ENCODE assay signal across 1 cellular context in the genomic region with DNA sequence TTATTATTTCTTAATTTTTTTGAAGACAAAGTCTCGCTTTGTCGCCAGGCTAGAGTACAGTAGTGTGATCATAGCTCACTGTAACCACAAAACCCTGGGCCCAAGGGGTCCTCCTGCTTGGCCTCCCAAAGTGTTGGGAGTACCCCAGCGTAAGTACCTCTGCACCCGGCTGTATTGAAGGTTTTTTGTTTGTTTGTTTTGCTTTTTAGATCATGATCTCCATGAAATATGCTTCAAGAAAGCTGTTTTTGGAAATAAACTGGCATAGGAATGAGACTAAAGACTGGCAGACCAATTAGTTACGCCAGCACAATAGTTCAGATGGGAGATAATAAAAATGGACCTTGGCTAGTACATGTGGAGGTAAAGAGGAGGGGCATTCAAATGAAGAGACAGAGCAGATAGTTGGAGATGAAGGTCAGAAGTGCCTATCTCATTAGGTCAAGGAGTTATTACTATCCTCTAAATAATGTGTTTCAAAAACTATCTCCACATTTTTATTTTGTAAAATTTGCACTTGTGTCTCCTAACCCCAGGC.
TF ChIP-seq lines count a peak whose summit lies in the region.

No MANE protein-coding gene starts in this region.

TF ChIP-seq in A549, 52 proteins besides CTCF, POLR2A, EP300 and RAD21:
- TF ChIP-seq, protein P1, sequence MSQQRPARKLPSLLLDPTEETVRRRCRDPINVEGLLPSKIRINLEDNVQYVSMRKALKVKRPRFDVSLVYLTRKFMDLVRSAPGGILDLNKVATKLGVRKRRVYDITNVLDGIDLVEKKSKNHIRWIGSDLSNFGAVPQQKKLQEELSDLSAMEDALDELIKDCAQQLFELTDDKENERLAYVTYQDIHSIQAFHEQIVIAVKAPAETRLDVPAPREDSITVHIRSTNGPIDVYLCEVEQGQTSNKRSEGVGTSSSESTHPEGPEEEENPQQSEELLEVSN (IDR thresholded peaks at IDR 0.05; ENCODE audit: borderline replicate concordance, low read depth): no peak
- TF ChIP-seq ZC3H11A (IDR thresholded peaks at IDR 0.05) (no peak), POLR2AphosphoS2 (conservative IDR thresholded peaks at IDR 0.05; ENCODE audit: low read length) (no peak), HDAC2 (IDR thresholded peaks at IDR 0.05) (no peak)
